In genomic region chr14:53151867-53152626, GRCh38 we compare ENCODE assay signal across 1 cellular context.
A peak's percentile ranks its signal among the peaks of the same experiment; 100 is the strongest.
TF ChIP-seq lines count a peak whose summit lies in the region.

No MANE protein-coding gene starts in this region.

TF ChIP-seq in HEK293, 187 proteins besides CTCF, POLR2A, EP300 and RAD21 (continued from another document):
- TF ChIP-seq HIC1 (tag by site-specific recombination; IDR thresholded peaks at IDR 0.05) (peak; percentile 65), ZXDB (tag by site-specific recombination; IDR thresholded peaks at IDR 0.05) (peak; percentile 52), KLF1 (tag by site-specific recombination; IDR thresholded peaks at IDR 0.05) (no peak), MEIS1 (CRISPR knock-in tag; IDR thresholded peaks at IDR 0.05; ENCODE audit: borderline replicate concordance) (no peak), ZNF366 (tag by site-specific recombination; conservative IDR thresholded peaks at IDR 0.05) (no peak), ZNF600 (tag by site-specific recombination; IDR thresholded peaks at IDR 0.05) (peak; percentile 44; the same call in 1 of the 2 replicates), ZNF626 (tag by site-specific recombination; IDR thresholded peaks at IDR 0.05) (no peak), ZNF529 (tag by site-specific recombination; IDR thresholded peaks at IDR 0.05; ENCODE audit: insufficient replicate concordance) (no peak), ZBTB6 (tag by site-specific recombination; IDR thresholded peaks at IDR 0.05) (peak; percentile 90; the same call in 1 of the 2 replicates), ZNF19 (tag by site-specific recombination; IDR thresholded peaks at IDR 0.05; ENCODE audit: low read depth) (no peak), ZNF610 (tag by site-specific recombination; IDR thresholded peaks at IDR 0.05; ENCODE audit: borderline replicate concordance) (no peak), ZNF513 (tag by site-specific recombination; IDR thresholded peaks at IDR 0.05) (peak; percentile 31; the same call in 1 of the 2 replicates), ZNF174 (tag by site-specific recombination; IDR thresholded peaks at IDR 0.05) (no peak), REPIN1 (tag by site-specific recombination; IDR thresholded peaks at IDR 0.05; ENCODE audit: low read depth) (no peak), KLF9 (tag by site-specific recombination; IDR thresholded peaks at IDR 0.05; ENCODE audit: low read depth) (0 out of 2 replicates have a peak, but pooled peaks have one; percentile 5), ZNF645 (tag by site-specific recombination; IDR thresholded peaks at IDR 0.05) (no peak), PRDM1 (tag by site-specific recombination; IDR thresholded peaks at IDR 0.05) (0 out of 2 replicates have a peak, but pooled peaks have one; percentile 1), SETDB1 (IDR thresholded peaks at IDR 0.05; ENCODE audit: insufficient read length, low read length) (no peak), ZNF701 (tag by site-specific recombination; IDR thresholded peaks at IDR 0.05) (no peak), ZFP37 (tag by site-specific recombination; IDR thresholded peaks at IDR 0.05) (0 out of 2 replicates have a peak, but pooled peaks have one; percentile 40), ZBTB48 (tag by site-specific recombination; IDR thresholded peaks at IDR 0.05) (peak; percentile 87), ZNF423 (tag by site-specific recombination; IDR thresholded peaks at IDR 0.05) (no peak), GLI2 (tag by site-specific recombination; IDR thresholded peaks at IDR 0.05; ENCODE audit: borderline replicate concordance, low read depth) (no peak), KLF16 (tag by site-specific recombination; IDR thresholded peaks at IDR 0.05) (0 out of 2 replicates have a peak, but pooled peaks have one; percentile 23), ZNF169 (tag by site-specific recombination; IDR thresholded peaks at IDR 0.05) (no peak), ZBTB17 (tag by site-specific recombination; IDR thresholded peaks at IDR 0.05) (peak; percentile 79), EGR2 (tag by site-specific recombination; IDR thresholded peaks at IDR 0.05; ENCODE audit: low read depth) (no peak), SP2 (tag by site-specific recombination; IDR thresholded peaks at IDR 0.05) (peak; percentile 42; the same call in 1 of the 2 replicates), ZNF398 (tag by site-specific recombination; IDR thresholded peaks at IDR 0.05) (no peak), ZNF561 (tag by site-specific recombination; IDR thresholded peaks at IDR 0.05; ENCODE audit: borderline replicate concordance) (no peak), GLIS2 (tag by site-specific recombination; IDR thresholded peaks at IDR 0.05) (peak; percentile 61; the same call in 1 of the 2 replicates), ZNF37A (tag by site-specific recombination; IDR thresholded peaks at IDR 0.05) (no peak), ZNF768 (tag by site-specific recombination; IDR thresholded peaks at IDR 0.05) (no peak), ZBTB20 (tag by site-specific recombination; IDR thresholded peaks at IDR 0.05) (peak; percentile 76), ZNF391 (tag by site-specific recombination; IDR thresholded peaks at IDR 0.05; ENCODE audit: borderline replicate concordance, low read depth) (no peak), ZNF184 (tag by site-specific recombination; IDR thresholded peaks at IDR 0.05) (no peak), ZNF747 (tag by site-specific recombination; IDR thresholded peaks at IDR 0.05) (no peak), ZNF214 (tag by site-specific recombination; IDR thresholded peaks at IDR 0.05; ENCODE audit: borderline replicate concordance) (no peak)
- TF ChIP-seq, protein P1, sequence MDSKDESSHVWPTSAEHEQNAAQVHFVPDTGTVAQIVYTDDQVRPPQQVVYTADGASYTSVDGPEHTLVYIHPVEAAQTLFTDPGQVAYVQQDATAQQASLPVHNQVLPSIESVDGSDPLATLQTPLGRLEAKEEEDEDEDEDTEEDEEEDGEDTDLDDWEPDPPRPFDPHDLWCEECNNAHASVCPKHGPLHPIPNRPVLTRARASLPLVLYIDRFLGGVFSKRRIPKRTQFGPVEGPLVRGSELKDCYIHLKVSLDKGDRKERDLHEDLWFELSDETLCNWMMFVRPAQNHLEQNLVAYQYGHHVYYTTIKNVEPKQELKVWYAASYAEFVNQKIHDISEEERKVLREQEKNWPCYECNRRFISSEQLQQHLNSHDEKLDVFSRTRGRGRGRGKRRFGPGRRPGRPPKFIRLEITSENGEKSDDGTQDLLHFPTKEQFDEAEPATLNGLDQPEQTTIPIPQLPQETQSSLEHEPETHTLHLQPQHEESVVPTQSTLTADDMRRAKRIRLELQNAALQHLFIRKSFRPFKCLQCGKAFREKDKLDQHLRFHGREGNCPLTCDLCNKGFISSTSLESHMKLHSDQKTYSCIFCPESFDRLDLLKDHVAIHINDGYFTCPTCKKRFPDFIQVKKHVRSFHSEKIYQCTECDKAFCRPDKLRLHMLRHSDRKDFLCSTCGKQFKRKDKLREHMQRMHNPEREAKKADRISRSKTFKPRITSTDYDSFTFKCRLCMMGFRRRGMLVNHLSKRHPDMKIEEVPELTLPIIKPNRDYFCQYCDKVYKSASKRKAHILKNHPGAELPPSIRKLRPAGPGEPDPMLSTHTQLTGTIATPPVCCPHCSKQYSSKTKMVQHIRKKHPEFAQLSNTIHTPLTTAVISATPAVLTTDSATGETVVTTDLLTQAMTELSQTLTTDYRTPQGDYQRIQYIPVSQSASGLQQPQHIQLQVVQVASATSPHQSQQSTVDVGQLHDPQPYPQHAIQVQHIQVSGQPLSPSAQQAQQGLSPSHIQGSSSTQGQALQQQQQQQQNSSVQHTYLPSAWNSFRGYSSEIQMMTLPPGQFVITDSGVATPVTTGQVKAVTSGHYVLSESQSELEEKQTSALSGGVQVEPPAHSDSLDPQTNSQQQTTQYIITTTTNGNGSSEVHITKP (tag by site-specific recombination; IDR thresholded peaks at IDR 0.05), result 0 out of 2 replicates have a peak, but pooled peaks have one; percentile 28
- TF ChIP-seq, protein P2, sequence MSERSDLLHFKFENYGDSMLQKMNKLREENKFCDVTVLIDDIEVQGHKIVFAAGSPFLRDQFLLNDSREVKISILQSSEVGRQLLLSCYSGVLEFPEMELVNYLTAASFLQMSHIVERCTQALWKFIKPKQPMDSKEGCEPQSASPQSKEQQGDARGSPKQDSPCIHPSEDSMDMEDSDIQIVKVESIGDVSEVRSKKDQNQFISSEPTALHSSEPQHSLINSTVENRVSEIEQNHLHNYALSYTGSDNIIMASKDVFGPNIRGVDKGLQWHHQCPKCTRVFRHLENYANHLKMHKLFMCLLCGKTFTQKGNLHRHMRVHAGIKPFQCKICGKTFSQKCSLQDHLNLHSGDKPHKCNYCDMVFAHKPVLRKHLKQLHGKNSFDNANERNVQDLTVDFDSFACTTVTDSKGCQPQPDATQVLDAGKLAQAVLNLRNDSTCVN (tag by site-specific recombination; optimal IDR thresholded peaks at IDR 0.05), result peak; percentile 69
- TF ChIP-seq, protein P3, sequence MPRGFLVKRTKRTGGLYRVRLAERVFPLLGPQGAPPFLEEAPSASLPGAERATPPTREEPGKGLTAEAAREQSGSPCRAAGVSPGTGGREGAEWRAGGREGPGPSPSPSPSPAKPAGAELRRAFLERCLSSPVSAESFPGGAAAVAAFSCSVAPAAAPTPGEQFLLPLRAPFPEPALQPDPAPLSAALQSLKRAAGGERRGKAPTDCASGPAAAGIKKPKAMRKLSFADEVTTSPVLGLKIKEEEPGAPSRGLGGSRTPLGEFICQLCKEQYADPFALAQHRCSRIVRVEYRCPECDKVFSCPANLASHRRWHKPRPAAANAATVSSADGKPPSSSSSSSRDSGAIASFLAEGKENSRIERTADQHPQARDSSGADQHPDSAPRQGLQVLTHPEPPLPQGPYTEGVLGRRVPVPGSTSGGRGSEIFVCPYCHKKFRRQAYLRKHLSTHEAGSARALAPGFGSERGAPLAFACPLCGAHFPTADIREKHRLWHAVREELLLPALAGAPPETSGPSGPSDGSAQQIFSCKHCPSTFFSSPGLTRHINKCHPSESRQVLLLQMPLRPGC (tag by site-specific recombination; IDR thresholded peaks at IDR 0.05), result no peak
- TF ChIP-seq, protein P4, sequence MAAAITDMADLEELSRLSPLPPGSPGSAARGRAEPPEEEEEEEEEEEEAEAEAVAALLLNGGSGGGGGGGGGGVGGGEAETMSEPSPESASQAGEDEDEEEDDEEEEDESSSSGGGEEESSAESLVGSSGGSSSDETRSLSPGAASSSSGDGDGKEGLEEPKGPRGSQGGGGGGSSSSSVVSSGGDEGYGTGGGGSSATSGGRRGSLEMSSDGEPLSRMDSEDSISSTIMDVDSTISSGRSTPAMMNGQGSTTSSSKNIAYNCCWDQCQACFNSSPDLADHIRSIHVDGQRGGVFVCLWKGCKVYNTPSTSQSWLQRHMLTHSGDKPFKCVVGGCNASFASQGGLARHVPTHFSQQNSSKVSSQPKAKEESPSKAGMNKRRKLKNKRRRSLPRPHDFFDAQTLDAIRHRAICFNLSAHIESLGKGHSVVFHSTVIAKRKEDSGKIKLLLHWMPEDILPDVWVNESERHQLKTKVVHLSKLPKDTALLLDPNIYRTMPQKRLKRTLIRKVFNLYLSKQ (tag by site-specific recombination; IDR thresholded peaks at IDR 0.05; ENCODE audit: borderline replicate concordance), result no peak
- TF ChIP-seq, protein P5, sequence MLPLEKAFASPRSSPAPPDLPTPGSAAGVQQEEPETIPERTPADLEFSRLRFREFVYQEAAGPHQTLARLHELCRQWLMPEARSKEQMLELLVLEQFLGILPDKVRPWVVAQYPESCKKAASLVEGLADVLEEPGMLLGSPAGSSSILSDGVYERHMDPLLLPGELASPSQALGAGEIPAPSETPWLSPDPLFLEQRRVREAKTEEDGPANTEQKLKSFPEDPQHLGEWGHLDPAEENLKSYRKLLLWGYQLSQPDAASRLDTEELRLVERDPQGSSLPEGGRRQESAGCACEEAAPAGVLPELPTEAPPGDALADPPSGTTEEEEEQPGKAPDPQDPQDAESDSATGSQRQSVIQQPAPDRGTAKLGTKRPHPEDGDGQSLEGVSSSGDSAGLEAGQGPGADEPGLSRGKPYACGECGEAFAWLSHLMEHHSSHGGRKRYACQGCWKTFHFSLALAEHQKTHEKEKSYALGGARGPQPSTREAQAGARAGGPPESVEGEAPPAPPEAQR (tag by site-specific recombination; IDR thresholded peaks at IDR 0.05), result no peak
